In genomic region chr15:96165775-96166174, GRCh38 we compare ENCODE assay signal across 23 cellular contexts.
DNase-seq lines count a peak whose midpoint lies in the region; TF ChIP-seq lines count a peak whose summit lies in the region.
"Had no signal": no experiment of that assay in that cellular context is flagged by ENCODE, and none has a peak within 500 bp of the region (broad histone marks: within the 10 kb centered on the region; RNA-seq: fewer than 3 reads in every experiment).

No MANE protein-coding gene starts in this region.

- TF ChIP-seq CTCF in Loucy (conservative IDR thresholded peaks at IDR 0.05; ENCODE audit: low read length) = no peak
- no peak for TF ChIP-seq CTCF in nephron progenitor cell (IDR thresholded peaks at IDR 0.05)
- TF ChIP-seq CTCF in stomach (IDR thresholded peaks at IDR 0.05) = no peak
- TF ChIP-seq CTCF in thyroid gland (IDR thresholded peaks at IDR 0.05) = no peak

- peak overlapping the region; percentile 84 for H3K27ac Mint-ChIP-seq in nephron progenitor cell
- H3K27ac Mint-ChIP-seq in CD4-positive, alpha-beta memory T cell = no peak overlapping the region
- H3K27ac Mint-ChIP-seq: CD4-positive, alpha-beta T cell had no signal

- H3K9me2 ChIP-seq in Loucy (replicated peaks; ENCODE audit: low read depth, low read length) = no peaks in the 10 kb centered on the region

- WGBS in stomach, 5 donors = 80 to 92% (median 88%) methylated on average over 2 of the region's 2 CpGs
- 88 to 93% methylated on average over 2 of the region's 2 CpGs for WGBS in thyroid gland, 2 donors

- H3K4me3 ChIP-seq in Loucy (ENCODE audit: low read length, poor library complexity, severe bottlenecking) (no peak overlapping the region), stomach (no peak overlapping the region), thyroid gland (replicated peaks in 1 of 3) (no peak overlapping the region)
- H3K4me3 ChIP-seq in CD4-positive, alpha-beta memory T cell (ENCODE audit: low read length in 2 of 2) = no peak overlapping the region
- H3K4me3 ChIP-seq: A549, GM12878, GM23248, MG63 had no signal

- peaks cover 28% of the 10 kb centered on the region for H3K9me3 Mint-ChIP-seq in nephron progenitor cell
- H3K9me3 Mint-ChIP-seq in CD4-positive, alpha-beta memory T cell = peaks cover 0 to 7% (median 0%) of the 10 kb centered on the region in 8 donors

- H3K27me3 Mint-ChIP-seq in nephron progenitor cell (ENCODE audit: low read depth, poor library complexity) = peaks cover 3% of the 10 kb centered on the region
- H3K27me3 Mint-ChIP-seq in CD4-positive, alpha-beta memory T cell = peaks cover 3% of the 10 kb centered on the region in 2 donors

- H3K79me2 ChIP-seq in Loucy (ENCODE audit: insufficient read depth, low read length) = no peaks in the 10 kb centered on the region

- CTCF ChIA-PET in CD4-positive, alpha-beta memory T cell (lab: Charles Lee; ENCODE audit: partially characterized antibody) = no interaction called here

- no peaks in the 10 kb centered on the region for H4K20me1 ChIP-seq in Loucy (ENCODE audit: insufficient read depth, low read length, poor library complexity, severe bottlenecking)

- TF ChIP-seq POLR2A in stomach (IDR thresholded peaks at IDR 0.05) = no peak
- no peak for TF ChIP-seq POLR2A in thyroid gland (IDR thresholded peaks at IDR 0.05)

- H3K9me3 ChIP-seq in Loucy (ENCODE audit: insufficient read depth, low read depth, low read length) = no peaks in the 10 kb centered on the region
- H3K9me3 ChIP-seq in stomach = no peaks in the 10 kb centered on the region
- H3K9me3 ChIP-seq in CD4-positive, alpha-beta memory T cell (ENCODE audit: control insufficient read depth in 1 of 2, low read length in 2 of 2) = no peaks in the 10 kb centered on the region
- H3K9me3 ChIP-seq in thyroid gland = no peaks in the 10 kb centered on the region
- H3K9me3 ChIP-seq: MG63 had no signal

- no peak for TF ChIP-seq EP300 in stomach (IDR thresholded peaks at IDR 0.05)

- H3K4me1 ChIP-seq in Loucy (ENCODE audit: insufficient read depth, low read length, poor library complexity, severe bottlenecking) (peaks cover 8% of the 10 kb centered on the region), stomach (peaks cover 20 to 54% (median 45%) of the 10 kb centered on the region in 4 donors), thyroid gland (no peaks in the 10 kb centered on the region)
- no peaks in the 10 kb centered on the region for H3K4me1 ChIP-seq in CD4-positive, alpha-beta memory T cell (ENCODE audit: insufficient read depth, low read length)

- H3K36me3 Mint-ChIP-seq in nephron progenitor cell (ENCODE audit: low read depth) = peaks cover 42% of the 10 kb centered on the region
- no peaks in the 10 kb centered on the region for H3K36me3 Mint-ChIP-seq in CD4-positive, alpha-beta memory T cell

- H2AFZ ChIP-seq in Loucy (ENCODE audit: low read length) = no peak overlapping the region
- H2AFZ ChIP-seq: GM23248 had no signal

- peak overlapping the region in 4 of 5 donors; percentile 60 to 71 (median 66) for H3K27ac ChIP-seq in stomach
- no peak overlapping the region for H3K27ac ChIP-seq in CD4-positive, alpha-beta memory T cell (ENCODE audit: low read depth, low read length)
- H3K27ac ChIP-seq in thyroid gland = no peak overlapping the region
- no peak overlapping the region for H3K27ac ChIP-seq in caudate nucleus (ENCODE audit: low read depth, low read length)
- H3K27ac ChIP-seq: A549, GM23248 had no signal

- peak overlapping the region; percentile 32 for H3K4me2 ChIP-seq in Loucy (ENCODE audit: low read depth, low read length, poor library complexity, severe bottlenecking)
- H3K4me2 ChIP-seq: A549 had no signal

- H3K4me1 Mint-ChIP-seq in nephron progenitor cell = peaks cover 80% of the 10 kb centered on the region
- no peaks in the 10 kb centered on the region for H3K4me1 Mint-ChIP-seq in CD4-positive, alpha-beta memory T cell

- intact Hi-C loops in stomach (cut with DNase I; ENCODE audit: low total_unique reads) = no loop called here
- intact Hi-C loops in CD4-positive, alpha-beta memory T cell (cut with micrococcal nuclease) = no loop called here
- intact Hi-C loops in thyroid gland (cut with DNase I) = no loop called here

- H3K9ac ChIP-seq in Loucy (ENCODE audit: low read depth, low read length, poor library complexity, severe bottlenecking) = no peak overlapping the region
- H3K9ac ChIP-seq: GM23248 had no signal

- POLR2A ChIA-PET in CD4-positive, alpha-beta memory T cell (lab: Charles Lee; ENCODE audit: partially characterized antibody) = no interaction called here

- no peaks in the 10 kb centered on the region for H3F3A ChIP-seq in Loucy (ENCODE audit: low read depth)

- DNase-seq in dermis blood vessel endothelial cell (peak; percentile 4), nephron progenitor cell (no peak), stomach (no peak), thyroid gland (no peak), caudate nucleus (lab: John Stamatoyannopoulos, UW) (no peak)
- DNase-seq in CD4-positive, alpha-beta memory T cell = no peak
- DNase-seq: Calu3; CD4-positive, alpha-beta T cell; GF-D8; GM23248; HCEC 1CT; IMR-90; Karpas-422; MG63; NCI-H1092; NCI-H1694; NCI-H2081 treated with DMSO at 0.1 percent for 48 hours; NCI-H510A; NCI-H748 treated with DMSO at 0.1 percent for 48 hours; RPMI8226 had no signal

- no peaks in the 10 kb centered on the region for H3K27me3 ChIP-seq in Loucy (ENCODE audit: insufficient read depth, low read length, poor library complexity, severe bottlenecking)
- H3K27me3 ChIP-seq in stomach = no peaks in the 10 kb centered on the region
- no peaks in the 10 kb centered on the region for H3K27me3 ChIP-seq in CD4-positive, alpha-beta memory T cell (ENCODE audit: insufficient read depth, low read length)
- H3K27me3 ChIP-seq in thyroid gland = no peaks in the 10 kb centered on the region
- H3K27me3 ChIP-seq: MG63 had no signal

- no peaks in the 10 kb centered on the region for H3K36me3 ChIP-seq in Loucy (ENCODE audit: insufficient read depth, low read length)
- no peaks in the 10 kb centered on the region for H3K36me3 ChIP-seq in stomach
- no peaks in the 10 kb centered on the region for H3K36me3 ChIP-seq in CD4-positive, alpha-beta memory T cell (ENCODE audit: insufficient read depth, low read length)
- no peaks in the 10 kb centered on the region for H3K36me3 ChIP-seq in thyroid gland
- H3K36me3 ChIP-seq: MG63 had no signal

- H3K4me3 Mint-ChIP-seq in nephron progenitor cell = peak overlapping the region; percentile 20
- H3K4me3 Mint-ChIP-seq in CD4-positive, alpha-beta memory T cell = no peak overlapping the region
- H3K4me3 Mint-ChIP-seq: CD4-positive, alpha-beta T cell had no signal

Comparison
In these comparisons a context has a peak if more than half of its experiments do, and no peak if none do; other contexts are left out.
1. H3K27ac ChIP-seq: peak in stomach (4 of 5); none in CD4-positive, alpha-beta memory T cell (single experiment), thyroid gland (0 of 3) and caudate nucleus (single experiment).